27 cellular contexts compared by ENCODE assay signal in genomic region chr13:104993708-104994107, GRCh38.
DNase-seq lines count a peak whose midpoint lies in the region; ATAC-seq and TF ChIP-seq lines count a peak whose summit lies in the region.
"Had no signal": no experiment of that assay in that cellular context is flagged by ENCODE, and none has a peak within 500 bp of the region (broad histone marks: within the 10 kb centered on the region; RNA-seq: fewer than 3 reads in every experiment).

No MANE protein-coding gene starts in this region.

- H3K79me2 ChIP-seq in OCI-LY3 (ENCODE audit: low read length), result no peaks in the 10 kb centered on the region

- H3K4me3 ChIP-seq in OCI-LY3 (ENCODE audit: low read length) (no peak overlapping the region), epithelial cell of esophagus (ENCODE audit: low read length) (no peak overlapping the region), esophagus squamous epithelium (no peak overlapping the region)
- H3K4me3 ChIP-seq: SJSA1 had no signal

- H3K9me3 ChIP-seq in OCI-LY3 (ENCODE audit: insufficient read depth, low read length) (0 out of 2 replicates have a peak, but pooled peaks cover 2% of the 10 kb centered on the region), esophagus squamous epithelium (no peaks in the 10 kb centered on the region)
- H3K9me3 ChIP-seq: Caco-2, SJSA1 had no signal

- no peak for TF ChIP-seq POLR2A in esophagus squamous epithelium (IDR thresholded peaks at IDR 0.05)

- intact Hi-C loops in esophagus squamous epithelium (cut with DNase I), result no loop called here

- H4K20me1 ChIP-seq in OCI-LY3 (ENCODE audit: insufficient read depth, low read length), result no peaks in the 10 kb centered on the region

- H3K4me1 ChIP-seq in OCI-LY3 (ENCODE audit: low read length) (0 out of 2 replicates have a peak, but pooled peaks cover 3% of the 10 kb centered on the region), esophagus squamous epithelium (no peaks in the 10 kb centered on the region)
- H3K4me1 ChIP-seq: Caco-2, SJSA1 had no signal

- H3K27ac ChIP-seq in OCI-LY3 (ENCODE audit: low read length) (no peak overlapping the region), esophagus squamous epithelium (no peak overlapping the region)
- H3K27ac ChIP-seq: C4-2B, SJSA1 had no signal

- H3K4me2 ChIP-seq in OCI-LY3 (ENCODE audit: low read length), result no peak overlapping the region

- DNase-seq in epithelial cell of esophagus (ENCODE audit: low read depth) (no peak), esophagus squamous epithelium (lab: John Stamatoyannopoulos, UW) (no peak), GM10248 (ENCODE audit: extremely low spot score) (no peak), activated T-cell treated with anti-CD3 and anti-CD28 coated beads for 4 hours (no peak), T-helper 9 cell (no peak)
- DNase-seq: Caco-2; CD8-positive, alpha-beta T cell; DMS 273 treated with DMSO at 0.1 percent for 48 hours; DMS79; EL; GDM1; GOT3; HCEC 1CT; NCI-H1092; NCI-H1417 treated with DMSO at 0.1 percent for 48 hours; NCI-H187; NCI-H2081 treated with DMSO at 0.1 percent for 48 hours; NCI-H2171 treated with DMSO at 0.1 percent for 48 hours; NCI-H345; NCI-H748 treated with DMSO at 0.1 percent for 48 hours; NK-92 treated with Interleukin-12 subunit alpha and Interleukin-12 subunit beta, amount 100 ng/mL, for 24 hours; Right ventricle myocardium superior; RPMI8226 had no signal

- no peak for TF ChIP-seq CTCF in OCI-LY3 (IDR thresholded peaks at IDR 0.05; ENCODE audit: low read depth, low read length)
- TF ChIP-seq CTCF in epithelial cell of esophagus (IDR thresholded peaks at IDR 0.05; ENCODE audit: insufficient read depth, low read depth, low read length, missing control alignments), result peak; percentile 33
- no peak for TF ChIP-seq CTCF in esophagus squamous epithelium (IDR thresholded peaks at IDR 0.05)
- TF ChIP-seq CTCF in GM10248 (IDR thresholded peaks at IDR 0.05; ENCODE audit: control extremely low read depth, extremely low read depth, low read depth, missing control alignments), result no peak

- H3K9ac ChIP-seq in OCI-LY3 (ENCODE audit: low read length), result no peak overlapping the region

- H3K36me3 ChIP-seq in OCI-LY3 (replicated peaks; ENCODE audit: low read depth, low read length), result no peaks in the 10 kb centered on the region
- no peaks in the 10 kb centered on the region for H3K36me3 ChIP-seq in esophagus squamous epithelium
- H3K36me3 ChIP-seq: SJSA1 had no signal

- ATAC-seq in GM21786 (IDR thresholded peaks at IDR 0.05; ENCODE audit: unreplicated experiment), result peak; percentile 61
- ATAC-seq: CD8-positive, alpha-beta T cell had no signal

- peak overlapping the region; percentile 25; the same call in 1 of the 2 replicates for H2AFZ ChIP-seq in OCI-LY3 (ENCODE audit: low read depth, low read length)

- CTCF ChIA-PET in GM10248 (lab: Yijun Ruan, JAX), result interaction anchor here (2.8 kb wide), 1 partner anchor 10 kb away, joined by 10 read pairs; no protein-coding TSS in a partner anchor

- POLR2A ChIA-PET in GM10248 (lab: Yijun Ruan, JAX), result no interaction called here

- 60 to 62% methylated on average over 3 of the region's 3 CpGs for WGBS in esophagus squamous epithelium, 2 donors

- H3K27me3 ChIP-seq in OCI-LY3 (ENCODE audit: low read depth, low read length) (no peaks in the 10 kb centered on the region), esophagus squamous epithelium (no peaks in the 10 kb centered on the region)
- H3K27me3 ChIP-seq: SJSA1 had no signal
